ENCODE assay signal across 36 cellular contexts in genomic region chrX:81577028-81577427, GRCh38.
"Had no signal": no experiment of that assay in that cellular context is flagged by ENCODE, and none has a peak within 500 bp of the region (broad histone marks: within the 10 kb centered on the region; RNA-seq: fewer than 3 reads in every experiment).

No MANE protein-coding gene starts in this region.

- H3K27me3 ChIP-seq: MG63 had no signal

- H3K36me3 ChIP-seq: MG63 had no signal

- H3K4me3 ChIP-seq: MG63 had no signal

- DNase-seq: Karpas-422, Kasumi-1, KBM-7, KG1, MG63, MM.1S, MV-4-11, NCI-H1048, NCI-H1092, NCI-H1092 treated with DMSO at 0.1 percent for 48 hours, NCI-H1105, NCI-H1105 treated with DMSO at 0.1 percent for 48 hours, NCI-H1417, NCI-H1417 treated with DMSO at 0.1 percent for 48 hours, NCI-H1436, NCI-H1436 treated with DMSO at 0.1 percent for 48 hours, NCI-H146, NCI-H1694, NCI-H1694 treated with DMSO at 0.1 percent for 48 hours, NCI-H187, NCI-H187 treated with DMSO at 0.1 percent for 48 hours, NCI-H1930, NCI-H2029, NCI-H2029 treated with DMSO at 0.1 percent for 48 hours, NCI-H2081, NCI-H2081 treated with DMSO at 0.1 percent for 48 hours, NCI-H2107, NCI-H2171, NCI-H2171 treated with DMSO at 0.1 percent for 48 hours, NCI-H2227 treated with DMSO at 0.1 percent for 48 hours, NCI-H226, NCI-H345, NCI-H446, NCI-H446 treated with DMSO at 0.1 percent for 48 hours, NCI-H510A had no signal

- H3K27ac ChIP-seq: KMS-11 had no signal

- H3K9me3 ChIP-seq: MG63 had no signal
